In the genomic region with DNA sequence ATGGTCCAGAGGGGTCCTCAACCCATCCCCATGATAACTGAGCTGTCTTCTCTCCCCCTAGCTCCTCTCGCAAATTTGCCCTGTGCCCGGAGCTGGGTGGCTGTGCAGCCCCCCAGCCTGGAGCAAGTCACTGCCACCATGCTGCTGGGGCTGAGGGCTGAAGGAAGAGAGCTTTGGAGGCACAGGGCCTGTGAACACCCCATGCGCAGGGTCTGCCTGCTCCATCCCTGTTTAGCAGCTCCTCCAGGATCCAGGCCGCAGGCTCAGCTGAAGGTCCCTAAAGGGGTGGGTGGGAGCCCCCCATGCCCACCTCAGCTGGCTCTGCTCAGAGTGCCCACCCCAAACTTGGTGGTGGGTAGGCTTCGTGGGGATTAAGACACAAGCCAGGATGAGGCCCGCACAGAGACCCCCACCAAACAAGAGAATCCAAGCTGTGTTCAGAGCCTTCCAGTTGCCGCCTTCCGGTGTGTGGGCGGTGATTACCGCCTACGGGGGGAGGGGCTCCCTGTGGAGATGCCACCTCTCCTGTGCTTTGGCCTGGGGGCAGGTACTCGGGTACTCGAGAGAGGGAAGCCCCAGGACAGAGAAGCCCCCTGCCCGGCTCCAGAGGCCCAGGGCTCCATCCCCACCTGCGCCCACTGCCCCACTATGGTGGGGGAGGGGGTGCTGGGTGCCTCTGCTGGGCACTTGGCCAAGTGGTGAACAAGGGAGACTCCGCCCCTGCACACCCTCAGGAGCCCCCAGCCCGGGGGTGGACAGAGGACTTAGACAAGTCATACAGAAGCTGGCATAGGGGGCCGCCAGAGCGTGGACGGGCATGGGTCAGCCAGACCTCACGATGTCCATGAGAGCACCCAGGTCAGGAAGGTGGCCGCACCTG, we compare ENCODE assay signal across 12 cellular contexts. TPM values are rescaled to one million over a fixed set of nuclear protein-coding genes. Genes with fewer than 3 reads are reported as not detected.
DNase-seq lines count a peak whose midpoint lies in the region; ATAC-seq, FAIRE-seq and TF ChIP-seq lines count a peak whose summit lies in the region.
"Had no signal": no experiment of that assay in that cellular context is flagged by ENCODE, and none has a peak within 500 bp of the region (broad histone marks: within the 10 kb centered on the region; RNA-seq: fewer than 3 reads in every experiment).

No MANE protein-coding gene starts in this region.

- no peak for ATAC-seq in activated T-cell treated with anti-CD3 and anti-CD28 coated beads, Interleukin-2, amount 50 U/mL, for 72 hours (replicated peaks in 1 of 2)
- no peak for ATAC-seq in gastrocnemius medialis

- no peaks in the 10 kb centered on the region for H3K36me3 Mint-ChIP-seq in activated T-cell treated with anti-CD3 and anti-CD28 coated beads, Interleukin-2, amount 50 U/mL, for 72 hours (ENCODE audit: insufficient read depth in 2 of 2)
- no peaks in the 10 kb centered on the region for H3K36me3 Mint-ChIP-seq in HFFc6 (ENCODE audit: low read depth)
- H3K36me3 Mint-ChIP-seq in astrocyte (ENCODE audit: low read depth, unreplicated experiment), result no peaks in the 10 kb centered on the region

- H3K4me3 Mint-ChIP-seq in activated T-cell treated with anti-CD3 and anti-CD28 coated beads, Interleukin-2, amount 50 U/mL, for 72 hours, result peak overlapping the region; percentile 67 to 80
- H3K4me3 Mint-ChIP-seq in HFFc6, result peak overlapping the region; percentile 20; the same call in 1 of the 2 replicates
- H3K4me3 Mint-ChIP-seq in astrocyte (ENCODE audit: unreplicated experiment), result peak overlapping the region; percentile 69

- H3K27me3 Mint-ChIP-seq in activated T-cell treated with anti-CD3 and anti-CD28 coated beads, Interleukin-2, amount 50 U/mL, for 72 hours (ENCODE audit: low read depth), result peaks cover 8% of the 10 kb centered on the region
- H3K27me3 Mint-ChIP-seq in HFFc6 (ENCODE audit: insufficient read depth) (peaks cover 18% of the 10 kb centered on the region), astrocyte (ENCODE audit: low read depth, unreplicated experiment) (peaks cover 20% of the 10 kb centered on the region)

- no peak for TF ChIP-seq RAD21 in SK-N-SH (IDR thresholded peaks at IDR 0.05; ENCODE audit: low read length)

- H3K36me3 ChIP-seq in astrocyte (ENCODE audit: insufficient read depth, low read length) (no peaks in the 10 kb centered on the region), gastrocnemius medialis (no peaks in the 10 kb centered on the region), SK-N-SH (replicated peaks in 1 of 2; ENCODE audit: control insufficient read depth in 1 of 2, insufficient read depth in 2 of 2, low read length in 1 of 2) (no peaks in the 10 kb centered on the region), SJCRH30 (no peaks in the 10 kb centered on the region)
- H3K36me3 ChIP-seq: prostate gland had no signal

- H3K79me2 ChIP-seq in astrocyte (ENCODE audit: insufficient read depth, low read length) (no peaks in the 10 kb centered on the region), SK-N-SH (ENCODE audit: insufficient read depth) (no peaks in the 10 kb centered on the region)

- CTCF ChIA-PET in SK-N-SH (lab: Yijun Ruan, JAX), result interaction anchor here (0.6 to 2.5 kb wide), 17 partner anchors 9 to 211 kb away, joined by 3 to 9 read pairs (median 4); no protein-coding TSS in a partner anchor

- H3K9ac ChIP-seq in astrocyte (ENCODE audit: low read length), result no peak overlapping the region
- H3K9ac ChIP-seq in SK-N-SH, result no peak overlapping the region

- H3K9me3 ChIP-seq in astrocyte (ENCODE audit: insufficient read depth, low read depth, low read length), result no peaks in the 10 kb centered on the region
- H3K9me3 ChIP-seq in gastrocnemius medialis, result no peaks in the 10 kb centered on the region
- no peaks in the 10 kb centered on the region for H3K9me3 ChIP-seq in SK-N-SH
- H3K9me3 ChIP-seq in SJCRH30 (replicated peaks), result no peaks in the 10 kb centered on the region
- H3K9me3 ChIP-seq: prostate gland had no signal

- no peak overlapping the region for H3K4me3 ChIP-seq in astrocyte (ENCODE audit: insufficient read depth, low read depth, low read length)
- H3K4me3 ChIP-seq in gastrocnemius medialis, result no peak overlapping the region
- H3K4me3 ChIP-seq in SK-N-SH (ENCODE audit: low read depth in 2 of 2, low read length in 1 of 2), result no peak overlapping the region
- no peak overlapping the region for H3K4me3 ChIP-seq in SJCRH30

- in situ Hi-C loops in gastrocnemius medialis (cut with MboI; ENCODE audit: low sequenced_read_pairs in 4 of 4), result no loop called here

- POLR2A ChIA-PET in SK-N-SH (lab: Yijun Ruan, JAX), result no interaction called here

- intact Hi-C loops in gastrocnemius medialis (cut with DNase I; ENCODE audit: low total_unique reads), result loop anchor here (5.0 to 10.0 kb wide), 4 partner anchors 75 to 325 kb away; a partner anchor contains a TSS

- H3K9me2 ChIP-seq in SK-N-SH, result no peaks in the 10 kb centered on the region

- 70% methylated on average over 16 of the region's 22 CpGs for WGBS in SK-N-SH (ENCODE audit: low lambda C conversion rate)

- H3K27me3 ChIP-seq in astrocyte (ENCODE audit: insufficient read depth, low read length) (peaks cover 17% of the 10 kb centered on the region), gastrocnemius medialis (no peaks in the 10 kb centered on the region), SK-N-SH (ENCODE audit: insufficient read depth) (peaks cover 9% of the 10 kb centered on the region; the same call in 1 of the 2 replicates), SJCRH30 (no peaks in the 10 kb centered on the region)

- H3K4me2 ChIP-seq in astrocyte (ENCODE audit: low read length) (no peak overlapping the region), SK-N-SH (no peak overlapping the region)

- no peaks in the 10 kb centered on the region for H3F3A ChIP-seq in SK-N-SH (replicated peaks; ENCODE audit: insufficient read depth)

- H3K27ac ChIP-seq in astrocyte (ENCODE audit: low read depth, low read length), result no peak overlapping the region
- H3K27ac ChIP-seq in gastrocnemius medialis, result peak overlapping the region; percentile 76 to 83 (median 80)
- H3K27ac ChIP-seq in SK-N-SH (ENCODE audit: low read depth in 2 of 2, low read length in 1 of 2), result no peak overlapping the region
- H3K27ac ChIP-seq in caudate nucleus (ENCODE audit: low read depth, low read length), result no peak overlapping the region
- no peak overlapping the region for H3K27ac ChIP-seq in SJCRH30

- FAIRE-seq in astrocyte (lab: Jason Lieb, UNC), result no peak
- FAIRE-seq: bronchial epithelial cell, K562 had no signal

- H3K9me3 Mint-ChIP-seq in activated T-cell treated with anti-CD3 and anti-CD28 coated beads, Interleukin-2, amount 50 U/mL, for 72 hours, result no peaks in the 10 kb centered on the region
- H3K9me3 Mint-ChIP-seq in HFFc6, result no peaks in the 10 kb centered on the region
- H3K9me3 Mint-ChIP-seq in astrocyte (ENCODE audit: unreplicated experiment), result no peaks in the 10 kb centered on the region

- TF ChIP-seq POLR2A in gastrocnemius medialis (IDR thresholded peaks at IDR 0.05), result no peak

- no peak overlapping the region for H3K27ac Mint-ChIP-seq in activated T-cell treated with anti-CD3 and anti-CD28 coated beads, Interleukin-2, amount 50 U/mL, for 72 hours
- H3K27ac Mint-ChIP-seq in HFFc6 (no peak overlapping the region), astrocyte (ENCODE audit: unreplicated experiment) (no peak overlapping the region)

- TF ChIP-seq CTCF in HFFc6 (IDR thresholded peaks at IDR 0.05) (no peak), astrocyte (IDR thresholded peaks at IDR 0.05; ENCODE audit: insufficient read depth, low read depth, low read length) (no peak), gastrocnemius medialis (IDR thresholded peaks at IDR 0.05 in 4 of 5, conservative IDR thresholded peaks at IDR 0.05 in 1 of 5) (no peak), SK-N-SH (IDR thresholded peaks at IDR 0.05) (no peak)

- no peak for TF ChIP-seq EP300 in SK-N-SH (IDR thresholded peaks at IDR 0.05; ENCODE audit: borderline replicate concordance in 1 of 2, low read depth in 1 of 2, low read length in 1 of 2)

- H4K20me1 ChIP-seq in astrocyte (ENCODE audit: insufficient read depth, low read length) (peaks cover 12% of the 10 kb centered on the region), SK-N-SH (ENCODE audit: insufficient read depth) (0 out of 2 replicates have a peak, but pooled peaks cover 3% of the 10 kb centered on the region)

- H2AFZ ChIP-seq in astrocyte (ENCODE audit: low read depth, low read length) (no peak overlapping the region), SK-N-SH (ENCODE audit: low read depth) (no peak overlapping the region)

- DNase-seq in activated T-cell treated with anti-CD3 and anti-CD28 coated beads, Interleukin-2, amount 50 U/mL, for 72 hours, result no peak
- no peak for DNase-seq in activated T-cell treated with anti-CD3 and anti-CD28 coated beads, Interleukin-2, amount 50 U/mL, for 48 hours
- DNase-seq in HFFc6 (no peak), astrocyte (ENCODE audit: low read depth) (no peak), gastrocnemius medialis (peak in 1 of 2 donors; percentile 30), SK-N-SH (no peak), caudate nucleus (lab: John Stamatoyannopoulos, UW) (no peak), SJCRH30 (no peak)
- DNase-seq: stimulated activated naive CD4-positive, alpha-beta T cell treated with Interleukin-2 at 50 U/mL for 16 hours had no signal

- H3K4me1 ChIP-seq in astrocyte (ENCODE audit: insufficient read depth, low read length) (peaks cover 4% of the 10 kb centered on the region), gastrocnemius medialis (peaks cover 40 to 48% of the 10 kb centered on the region in 2 donors), SK-N-SH (ENCODE audit: control insufficient read depth in 1 of 2, insufficient read depth in 2 of 2, low read depth in 1 of 2, low read length in 1 of 2) (peaks cover 4 to 11% of the 10 kb centered on the region in 2 experiments; a peak in 2 of 4 replicates), SJCRH30 (peaks cover 41% of the 10 kb centered on the region)
- H3K4me1 ChIP-seq: prostate gland had no signal

- peaks cover 19% of the 10 kb centered on the region for H3K4me1 Mint-ChIP-seq in activated T-cell treated with anti-CD3 and anti-CD28 coated beads, Interleukin-2, amount 50 U/mL, for 72 hours (ENCODE audit: low read depth)
- H3K4me1 Mint-ChIP-seq in HFFc6 (ENCODE audit: low read depth) (no peaks in the 10 kb centered on the region), astrocyte (ENCODE audit: low read depth, unreplicated experiment) (no peaks in the 10 kb centered on the region)

RNA-seq across cellular contexts. Expression of a gene that starts 1.4 kb away (rescaled TPM):
- total RNA-seq in activated T-cell treated with anti-CD3 and anti-CD28 coated beads, Interleukin-2, amount 50 U/mL, for 72 hours, result 1 to 10 TPM; 3.1 to 5.4 TPM
- total RNA-seq in HFFc6 (2021; fragmentation: NEBNext Ultra II Directional; extraction: Animal tissue kit (Norgen Biotek cat#: 25700)), result under 1 TPM; 0.23 to 0.76 (median 0.42) TPM
- 5.8 and 6.6 TPM in 2 replicates for total RNA-seq in astrocyte
- total RNA-seq in gastrocnemius medialis, result 10 to 100 TPM in 3 of 4 donors, 1 to 10 TPM in 1; 8.0 to 17.9 (median 15.7) TPM
- 1.7 TPM in 2 replicates for polyA plus RNA-seq in SK-N-SH (2012; rRNA removed)
- polyA plus RNA-seq in SK-N-SH (2012; cell fraction: cytosol; rRNA removed), result 0.55 and 0.77 TPM in 2 replicates
- 8.9 and 10.2 TPM in 2 replicates for polyA plus RNA-seq in SK-N-SH (2012; cell fraction: nucleus; rRNA removed)
- total RNA-seq in SJCRH30 (2014; rRNA removed; shearing (Covaris generic)), result 24.7 and 28.1 TPM in 2 replicates

RNA-seq across cellular contexts. Expression of a gene that starts 11.1 kb away (rescaled TPM):
- 10 to 100 TPM; 13.3 to 18.2 TPM for total RNA-seq in activated T-cell treated with anti-CD3 and anti-CD28 coated beads, Interleukin-2, amount 50 U/mL, for 72 hours
- 10 to 100 TPM in 4 of 6 experiments, 1 to 10 TPM in 2; 9.8 to 13.3 (median 11.0) TPM for total RNA-seq in HFFc6 (2021; fragmentation: NEBNext Ultra II Directional; extraction: Animal tissue kit (Norgen Biotek cat#: 25700))
- total RNA-seq in astrocyte, result 11.9 and 17.5 TPM in 2 replicates
- total RNA-seq in gastrocnemius medialis, result 10 to 100 TPM; 11.0 to 25.5 (median 16.4) TPM
- polyA plus RNA-seq in SK-N-SH (2012; rRNA removed), result 15.8 and 18.4 TPM in 2 replicates
- 8.1 and 11.3 TPM in 2 replicates for polyA plus RNA-seq in SK-N-SH (2012; cell fraction: cytosol; rRNA removed)
- 27.3 and 44.1 TPM in 2 replicates for polyA plus RNA-seq in SK-N-SH (2012; cell fraction: nucleus; rRNA removed)
- 65.9 and 92.3 TPM in 2 replicates for total RNA-seq in SJCRH30 (2014; rRNA removed; shearing (Covaris generic))

Comparison
In these comparisons a context has a peak if more than half of its experiments do, and no peak if none do; other contexts are left out.
1. H3K4me3 Mint-ChIP-seq: peak in every context shown above with its lines; median percentile 74 in activated T-cell treated with anti-CD3 and anti-CD28 coated beads, Interleukin-2, amount 50 U/mL, for 72 hours; 69 in astrocyte; 20 in HFFc6.
2. H3K27ac ChIP-seq: peak in gastrocnemius medialis (4 of 4); none in astrocyte (single experiment), SK-N-SH (0 of 2), caudate nucleus (single experiment) and SJCRH30 (single experiment).